In the genomic region with DNA sequence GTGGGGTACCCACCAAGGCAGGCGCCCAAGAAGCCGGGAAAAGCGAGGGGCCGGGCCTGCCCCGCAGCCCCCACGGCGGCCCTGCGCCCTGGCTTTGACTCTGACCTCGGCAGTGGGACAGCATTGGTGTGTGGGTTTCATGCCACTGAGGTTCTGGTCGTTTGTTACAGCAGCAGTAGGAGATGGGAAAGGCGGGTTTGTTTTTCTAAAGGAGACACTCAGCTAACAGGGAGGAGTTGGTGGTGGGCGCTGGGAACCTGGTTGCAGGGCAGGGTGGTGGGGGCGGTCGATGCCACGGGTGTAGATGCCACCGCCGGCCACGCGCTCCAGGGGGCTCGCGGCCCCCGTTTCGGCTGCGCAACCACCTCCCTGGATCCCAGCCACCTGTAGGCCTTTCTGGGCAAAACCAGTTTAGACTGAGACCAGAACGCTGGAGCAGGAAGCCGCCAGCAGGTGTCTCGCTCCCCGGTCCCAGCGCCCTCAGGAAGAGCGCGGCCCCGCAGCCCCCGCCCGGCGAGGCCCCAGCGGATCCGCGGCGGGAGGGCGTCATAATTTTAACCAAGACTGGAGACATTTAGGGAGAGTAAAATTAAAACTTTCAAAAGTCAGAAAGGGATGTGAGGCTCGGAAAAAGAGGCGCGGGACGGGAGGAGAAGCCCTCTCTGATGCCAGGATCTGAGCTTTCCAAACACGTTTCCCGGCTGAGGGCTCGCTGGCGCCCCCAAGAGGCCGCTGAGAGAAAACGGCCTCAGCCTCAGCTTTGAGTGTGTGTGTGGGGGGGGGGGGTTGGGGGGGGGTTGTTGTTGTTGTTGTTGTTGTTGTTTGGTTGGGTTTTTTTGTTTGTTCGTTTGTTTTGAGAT, we compare ENCODE assay signal across 8 cellular contexts. TPM values are rescaled to one million over a fixed set of nuclear protein-coding genes. Genes with fewer than 3 reads are reported as not detected.
A peak's percentile ranks its signal among the peaks of the same experiment; 100 is the strongest.
DNase-seq lines count a peak whose midpoint lies in the region; ATAC-seq lines count a peak whose summit lies in the region.

No MANE protein-coding gene starts in this region.

- DNase-seq in NCI-H187 (lab: John Stamatoyannopoulos, UW): peak; percentile 53 to 71
- DNase-seq in NCI-H187 treated with DMSO at 0.1 percent for 48 hours (lab: John Stamatoyannopoulos, UW): no peak
- DNase-seq in NCI-H2227 treated with DMSO at 0.1 percent for 48 hours (lab: John Stamatoyannopoulos, UW): peak; percentile 93
- peak; percentile 43 for DNase-seq in activated CD4-positive, CD25-positive, alpha-beta regulatory T cell treated with anti-CD3 and anti-CD28 coated beads, Interleukin-2, amount 50 U/mL, for 72 hours
- DNase-seq in dermis microvascular lymphatic vessel endothelial cell (ENCODE audit: low read depth in 2 of 2): peak; percentile 61 to 81
- peak; percentile 81 to 90 for DNase-seq in lung microvascular endothelial cell (ENCODE audit: low read depth in 2 of 2)
- peak; percentile 36 to 44 (median 41) for DNase-seq in stimulated activated CD4-positive, alpha-beta T cell treated with anti-CD3 and anti-CD28 coated beads, TNF-alpha, amount 100 ng/mL, for 48 hours (ENCODE audit: low read depth in 3 of 3)

- peak; percentile 68 for ATAC-seq in HG03103 (IDR thresholded peaks at IDR 0.05; ENCODE audit: low read depth, unreplicated experiment)

RNA-seq across cellular contexts. Expression of gene CIDEA, which starts 17.4 kb away (rescaled TPM):
- 1.3 TPM in 1 of 2 replicates, not detected in the other for total RNA-seq in dermis microvascular lymphatic vessel endothelial cell
- total RNA-seq in lung microvascular endothelial cell: 1.7 TPM in 1 of 2 replicates, not detected in the other

RNA-seq across cellular contexts. Expression of gene TUBB6, which starts 36.4 kb away (rescaled TPM):
- 860 and 1,510 TPM in 2 replicates for total RNA-seq in dermis microvascular lymphatic vessel endothelial cell
- total RNA-seq in lung microvascular endothelial cell: 832 and 861 TPM in 2 replicates
